8 cellular contexts compared by ENCODE assay signal in the genomic region with DNA sequence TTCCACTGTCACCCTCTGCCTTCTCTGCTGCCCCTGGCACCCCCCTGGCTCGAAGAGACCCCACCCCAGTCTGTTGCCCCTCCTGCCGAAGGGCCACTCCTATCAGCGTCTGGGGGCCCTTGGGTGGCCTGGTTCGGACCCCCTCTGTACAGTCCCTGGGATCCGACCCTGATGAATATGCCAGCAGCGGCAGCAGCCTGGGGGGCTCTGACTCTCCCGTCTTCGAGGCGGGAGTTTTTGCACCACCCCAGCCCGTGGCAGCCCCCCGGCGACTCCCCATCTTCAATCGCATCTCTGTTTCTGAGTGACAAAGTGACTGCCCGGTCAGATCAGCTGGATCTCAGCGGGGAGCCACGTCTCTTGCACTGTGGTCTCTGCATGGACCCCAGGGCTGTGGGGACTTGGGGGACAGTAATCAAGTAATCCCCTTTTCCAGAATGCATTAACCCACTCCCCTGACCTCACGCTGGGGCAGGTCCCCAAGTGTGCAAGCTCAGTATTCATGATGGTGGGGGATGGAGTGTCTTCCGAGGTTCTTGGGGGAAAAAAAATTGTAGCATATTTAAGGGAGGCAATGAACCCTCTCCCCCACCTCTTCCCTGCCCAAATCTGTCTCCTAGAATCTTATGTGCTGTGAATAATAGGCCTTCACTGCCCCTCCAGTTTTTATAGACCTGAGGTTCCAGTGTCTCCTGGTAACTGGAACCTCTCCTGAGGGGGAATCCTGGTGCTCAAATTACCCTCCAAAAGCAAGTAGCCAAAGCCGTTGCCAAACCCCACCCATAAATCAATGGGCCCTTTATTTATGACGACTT.
DNase-seq lines count a peak whose midpoint lies in the region; ATAC-seq lines count a peak whose summit lies in the region.

No MANE protein-coding gene starts in this region.

- H3K4me3 Mint-ChIP-seq in activated naive CD8-positive, alpha-beta T cell: peak overlapping the region; percentile 95

- H3K27me3 Mint-ChIP-seq in activated naive CD8-positive, alpha-beta T cell: no peaks in the 10 kb centered on the region

- H3K27ac Mint-ChIP-seq in activated naive CD8-positive, alpha-beta T cell: peak overlapping the region; percentile 92

- H3K27ac ChIP-seq in iPS-18a (ENCODE audit: low read length): no peak overlapping the region
- H3K27ac ChIP-seq in stomach smooth muscle (ENCODE audit: low read length): peak overlapping the region; percentile 100

- peaks cover 29% of the 10 kb centered on the region for H3K4me1 ChIP-seq in iPS-18a (ENCODE audit: control insufficient read depth, low read depth, low read length)
- H3K4me1 ChIP-seq in stomach smooth muscle (ENCODE audit: control insufficient read depth, insufficient read depth, low read length): peaks cover 42% of the 10 kb centered on the region

- H3K4me1 Mint-ChIP-seq in activated naive CD8-positive, alpha-beta T cell (ENCODE audit: low read depth): peaks cover 50% of the 10 kb centered on the region

- DNase-seq in ELR (ENCODE audit: low read depth): peak; percentile 36
- DNase-seq in NCI-H146 (lab: John Stamatoyannopoulos, UW): peak; percentile 41
- no peak for DNase-seq in COR-L47 (lab: John Stamatoyannopoulos, UW)

- H3K9me3 Mint-ChIP-seq in activated naive CD8-positive, alpha-beta T cell (ENCODE audit: low read depth): no peaks in the 10 kb centered on the region

- peaks cover 5% of the 10 kb centered on the region for H3K36me3 Mint-ChIP-seq in activated naive CD8-positive, alpha-beta T cell

- H3K9ac ChIP-seq in iPS-18a (ENCODE audit: low read length) (no peak overlapping the region), stomach smooth muscle (ENCODE audit: low read length in 2 of 2) (peak overlapping the region; percentile 99 to 100)

- H3K9me3 ChIP-seq in iPS-18a (ENCODE audit: control insufficient read depth, low read depth, low read length): no peaks in the 10 kb centered on the region
- H3K9me3 ChIP-seq in stomach smooth muscle (ENCODE audit: control insufficient read depth in 2 of 2, low read length in 2 of 2): no peaks in the 10 kb centered on the region

- H3K36me3 ChIP-seq in iPS-18a (ENCODE audit: control insufficient read depth, low read depth, low read length) (no peaks in the 10 kb centered on the region), stomach smooth muscle (ENCODE audit: control insufficient read depth in 2 of 2, insufficient read depth in 2 of 2, low read length in 2 of 2) (peaks cover 11 to 20% of the 10 kb centered on the region in 2 donors)

- H3K27me3 ChIP-seq in iPS-18a (ENCODE audit: control insufficient read depth, insufficient read depth, low read length): peaks cover 5% of the 10 kb centered on the region
- no peaks in the 10 kb centered on the region for H3K27me3 ChIP-seq in stomach smooth muscle (ENCODE audit: control insufficient read depth in 1 of 2, insufficient read depth in 2 of 2, low read length in 2 of 2)

- ATAC-seq in HG03095 (IDR thresholded peaks at IDR 0.05; ENCODE audit: unreplicated experiment) (no peak), HG02885 (IDR thresholded peaks at IDR 0.05; ENCODE audit: poor library complexity, unreplicated experiment) (no peak)

- H3K4me3 ChIP-seq in iPS-18a (ENCODE audit: low read length) (peak overlapping the region; percentile 82), stomach smooth muscle (ENCODE audit: low read length in 2 of 2) (peak overlapping the region; percentile 96 to 100)
